8 cellular contexts compared by ENCODE assay signal in the genomic region with DNA sequence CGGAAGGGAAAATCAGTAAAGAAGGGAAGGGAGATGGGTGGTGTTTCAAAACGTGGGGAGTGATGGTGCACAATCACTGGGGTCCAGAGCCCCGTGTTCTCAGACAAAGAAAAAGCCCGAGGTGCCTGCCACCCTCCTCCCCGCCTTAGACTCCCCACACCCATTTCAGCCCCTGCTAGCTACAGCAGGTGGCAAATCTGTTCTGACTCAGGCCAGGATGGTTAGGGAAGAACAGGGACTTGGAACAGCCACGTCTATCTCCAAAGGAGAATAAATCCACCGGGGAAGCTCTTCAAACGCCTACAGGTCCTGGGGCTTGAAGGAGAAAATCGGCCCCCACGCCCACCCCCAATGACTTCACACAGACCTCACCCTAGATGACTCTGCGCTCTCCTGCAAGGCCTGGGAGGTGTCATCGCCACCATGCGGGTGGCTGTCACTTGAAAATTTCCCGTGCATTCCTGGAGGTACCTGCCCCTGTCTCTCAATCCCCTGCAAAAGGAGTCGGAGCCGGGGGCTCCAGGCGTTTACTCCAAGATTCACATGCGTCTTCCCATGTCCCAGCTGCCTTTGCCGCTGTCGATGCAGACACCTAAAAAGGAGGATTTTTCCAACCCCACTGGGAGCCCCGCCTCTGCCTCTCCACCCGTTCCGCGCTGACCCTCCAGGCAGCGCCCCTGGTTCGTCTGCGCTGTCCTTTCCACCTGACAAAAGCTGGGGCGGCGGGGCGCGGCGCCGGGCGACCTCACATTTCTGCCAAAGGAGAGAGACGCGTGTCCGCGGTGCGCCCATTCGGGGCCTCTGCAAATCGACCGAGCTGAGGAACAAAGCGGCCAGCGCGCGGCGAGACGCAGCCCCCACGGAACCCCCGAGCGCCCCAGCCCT. TPM values are rescaled to one million over a fixed set of nuclear protein-coding genes. Genes with fewer than 3 reads are reported as not detected.
DNase-seq lines count a peak whose midpoint lies in the region; ATAC-seq, FAIRE-seq and TF ChIP-seq lines count a peak whose summit lies in the region.

No MANE protein-coding gene starts in this region.

- H3K9me3 Mint-ChIP-seq in activated naive CD4-positive, alpha-beta T cell treated with anti-CD3 and anti-CD28 coated beads for 36 hours, result peaks cover 12% of the 10 kb centered on the region
- peaks cover 6 to 13% (median 11%) of the 10 kb centered on the region in 6 donors for H3K9me3 Mint-ChIP-seq in immature natural killer cell
- H3K9me3 Mint-ChIP-seq in stimulated activated effector memory CD8-positive, alpha-beta T cell treated with anti-CD3 and anti-CD28 coated beads, Interleukin-12 subunit alpha, Interleukin-12 subunit beta, amount 100 ng/mL, for 72 hours, result peaks cover 9% of the 10 kb centered on the region

- no peak for TF ChIP-seq CTCF in D721Med (IDR thresholded peaks at IDR 0.05; ENCODE audit: insufficient read depth, missing control alignments)

- H3K36me3 Mint-ChIP-seq in activated naive CD4-positive, alpha-beta T cell treated with anti-CD3 and anti-CD28 coated beads for 36 hours (ENCODE audit: low read depth), result peaks cover 6% of the 10 kb centered on the region
- peaks cover 0 to 12% (median 4%) of the 10 kb centered on the region in 3 donors for H3K36me3 Mint-ChIP-seq in immature natural killer cell
- H3K36me3 Mint-ChIP-seq in stimulated activated effector memory CD8-positive, alpha-beta T cell treated with anti-CD3 and anti-CD28 coated beads, Interleukin-12 subunit alpha, Interleukin-12 subunit beta, amount 100 ng/mL, for 72 hours, result no peaks in the 10 kb centered on the region

- H3K4me1 Mint-ChIP-seq in activated naive CD4-positive, alpha-beta T cell treated with anti-CD3 and anti-CD28 coated beads for 36 hours (ENCODE audit: low read depth), result peaks cover 10% of the 10 kb centered on the region
- H3K4me1 Mint-ChIP-seq in immature natural killer cell, result peaks cover 6 to 9% of the 10 kb centered on the region in 2 donors
- peaks cover 17% of the 10 kb centered on the region for H3K4me1 Mint-ChIP-seq in stimulated activated effector memory CD8-positive, alpha-beta T cell treated with anti-CD3 and anti-CD28 coated beads, Interleukin-12 subunit alpha, Interleukin-12 subunit beta, amount 100 ng/mL, for 72 hours

- H3K4me3 Mint-ChIP-seq in activated naive CD4-positive, alpha-beta T cell treated with anti-CD3 and anti-CD28 coated beads for 36 hours, result peak overlapping the region; percentile 73
- peak overlapping the region in 3 of 5 donors; percentile 10 to 47 (median 20) for H3K4me3 Mint-ChIP-seq in immature natural killer cell
- H3K4me3 Mint-ChIP-seq in stimulated activated effector memory CD8-positive, alpha-beta T cell treated with anti-CD3 and anti-CD28 coated beads, Interleukin-12 subunit alpha, Interleukin-12 subunit beta, amount 100 ng/mL, for 72 hours, result peak overlapping the region; percentile 62

- H3K27ac Mint-ChIP-seq in activated naive CD4-positive, alpha-beta T cell treated with anti-CD3 and anti-CD28 coated beads for 36 hours, result no peak overlapping the region
- H3K27ac Mint-ChIP-seq in immature natural killer cell, result no peak overlapping the region
- no peak overlapping the region for H3K27ac Mint-ChIP-seq in stimulated activated effector memory CD8-positive, alpha-beta T cell treated with anti-CD3 and anti-CD28 coated beads, Interleukin-12 subunit alpha, Interleukin-12 subunit beta, amount 100 ng/mL, for 72 hours

- H3K27me3 Mint-ChIP-seq in activated naive CD4-positive, alpha-beta T cell treated with anti-CD3 and anti-CD28 coated beads for 36 hours (ENCODE audit: low read depth), result peaks cover 43% of the 10 kb centered on the region
- H3K27me3 Mint-ChIP-seq in immature natural killer cell (ENCODE audit: low read depth in 3 of 3), result peaks cover 11 to 35% (median 23%) of the 10 kb centered on the region in 3 donors

- DNase-seq in activated CD4-positive, alpha-beta T cell treated with anti-CD3 and anti-CD28 coated beads for 48 hours, result peak; percentile 25
- no peak for DNase-seq in activated CD4-positive, alpha-beta T cell treated with anti-CD3 and anti-CD28 coated beads, Interleukin-2, amount 50 U/mL, for 4 hours
- DNase-seq in activated naive CD4-positive, alpha-beta T cell treated with anti-CD3 and anti-CD28 coated beads for 36 hours, result peak; percentile 18
- DNase-seq in immature natural killer cell (no peak), NCI-H187 (lab: John Stamatoyannopoulos, UW) (no peak), NCI-H2107 treated with DMSO at 0.1 percent for 48 hours (lab: John Stamatoyannopoulos, UW; ENCODE audit: unreplicated experiment) (no peak), D721Med (ENCODE audit: insufficient read length, low spot score) (no peak)
- DNase-seq in stimulated activated effector memory CD8-positive, alpha-beta T cell treated with anti-CD3 and anti-CD28 coated beads, Interleukin-12 subunit alpha, Interleukin-12 subunit beta, amount 100 ng/mL, for 72 hours (ENCODE audit: low spot score in 2 of 2), result no peak

- peak; percentile 17 for ATAC-seq in stimulated activated effector memory CD8-positive, alpha-beta T cell treated with anti-CD3 and anti-CD28 coated beads, Interleukin-12 subunit alpha, Interleukin-12 subunit beta, amount 100 ng/mL, for 72 hours

- FAIRE-seq in D721Med (lab: Jason Lieb, UNC), result no peak

- CTCF ChIA-PET in activated naive CD4-positive, alpha-beta T cell treated with anti-CD3 and anti-CD28 coated beads for 36 hours (lab: Charles Lee), result no interaction called here

- intact Hi-C loops in activated naive CD4-positive, alpha-beta T cell treated with anti-CD3 and anti-CD28 coated beads for 36 hours (cut with micrococcal nuclease), result no loop called here

RNA-seq across cellular contexts. Expression of a gene that starts 0.8 kb away (rescaled TPM):
- under 1 TPM; 0.19 to 0.37 TPM for total RNA-seq in activated naive CD4-positive, alpha-beta T cell treated with anti-CD3 and anti-CD28 coated beads for 36 hours
- not detected for polyA plus RNA-seq in immature natural killer cell

Comparison
In these comparisons a context has a peak if more than half of its experiments do, and no peak if none do; other contexts are left out.
1. DNase-seq: peak in activated CD4-positive, alpha-beta T cell treated with anti-CD3 and anti-CD28 coated beads for 48 hours (single experiment) and activated naive CD4-positive, alpha-beta T cell treated with anti-CD3 and anti-CD28 coated beads for 36 hours (single experiment); none in activated CD4-positive, alpha-beta T cell treated with anti-CD3 and anti-CD28 coated beads, Interleukin-2, amount 50 U/mL, for 4 hours (0 of 2), immature natural killer cell (0 of 3), stimulated activated effector memory CD8-positive, alpha-beta T cell treated with anti-CD3 and anti-CD28 coated beads, Interleukin-12 subunit alpha, Interleukin-12 subunit beta, amount 100 ng/mL, for 72 hours (0 of 2), NCI-H187 (0 of 2), NCI-H2107 treated with DMSO at 0.1 percent for 48 hours (single experiment) and D721Med (single experiment).
2. H3K4me3 Mint-ChIP-seq: peak in every context shown above with its lines; median percentile 73 in activated naive CD4-positive, alpha-beta T cell treated with anti-CD3 and anti-CD28 coated beads for 36 hours; 62 in stimulated activated effector memory CD8-positive, alpha-beta T cell treated with anti-CD3 and anti-CD28 coated beads, Interleukin-12 subunit alpha, Interleukin-12 subunit beta, amount 100 ng/mL, for 72 hours; 20 in immature natural killer cell.